ENCODE assay signal across 8 cellular contexts in the genomic region with DNA sequence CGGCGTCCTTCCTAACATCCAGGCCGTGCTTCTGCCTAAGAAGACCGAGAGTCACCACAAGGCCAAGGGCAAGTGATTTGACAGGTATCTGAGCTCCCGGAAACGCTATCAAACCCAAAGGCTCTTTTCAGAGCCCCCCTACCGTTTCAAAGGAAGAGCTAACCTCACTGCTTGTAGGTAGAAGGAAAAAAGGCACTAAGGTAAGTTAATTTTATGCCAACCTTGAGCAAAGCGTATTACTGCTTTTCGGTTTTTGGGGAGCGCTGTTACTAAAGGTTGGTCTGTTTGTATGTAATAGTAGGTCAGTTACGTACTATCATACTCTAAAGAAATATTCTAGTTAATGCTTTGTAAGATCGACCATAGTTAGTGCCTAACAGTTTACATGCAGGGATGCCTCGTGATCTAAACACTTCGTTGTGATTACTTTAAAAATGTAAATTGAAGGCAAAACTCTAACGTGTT. TPM values are rescaled to one million over a fixed set of nuclear protein-coding genes. Genes with fewer than 3 reads are reported as not detected.
DNase-seq lines count a peak whose midpoint lies in the region; ATAC-seq and TF ChIP-seq lines count a peak whose summit lies in the region.

No MANE protein-coding gene starts in this region.

- TF ChIP-seq CTCF in chondrocyte (IDR thresholded peaks at IDR 0.05) = no peak

- H3K4me1 Mint-ChIP-seq in chondrocyte (ENCODE audit: low read depth) = peaks cover 41% of the 10 kb centered on the region

- no peaks in the 10 kb centered on the region for H3K9me3 ChIP-seq in mesodermal cell (ENCODE audit: control insufficient read depth, low read length)

- H3K36me3 Mint-ChIP-seq in chondrocyte (ENCODE audit: low read depth) = peaks cover 6% of the 10 kb centered on the region

- H3K27me3 Mint-ChIP-seq in chondrocyte (ENCODE audit: low read depth) = no peaks in the 10 kb centered on the region

- peak overlapping the region; percentile 89 for H3K4me3 ChIP-seq in mesodermal cell (ENCODE audit: extremely low read depth, insufficient read depth, low read length, poor library complexity, severe bottlenecking)

- ATAC-seq in HG03342 (IDR thresholded peaks at IDR 0.05; ENCODE audit: unreplicated experiment) (no peak), GM18873 (IDR thresholded peaks at IDR 0.05; ENCODE audit: low FRiP score, unreplicated experiment) (no peak)

- H3K36me3 ChIP-seq in mesodermal cell (ENCODE audit: control insufficient read depth, insufficient read depth, low read length) = peaks cover 17% of the 10 kb centered on the region

- H3K27ac ChIP-seq in mesodermal cell (ENCODE audit: low read depth, low read length, severe bottlenecking) = peak overlapping the region; percentile 97

- peak overlapping the region; percentile 100 for H3K27ac Mint-ChIP-seq in chondrocyte (ENCODE audit: unreplicated experiment)

- H3K4me1 ChIP-seq in mesodermal cell (ENCODE audit: control insufficient read depth, insufficient read depth, low read length, poor library complexity, severe bottlenecking) = peaks cover 8% of the 10 kb centered on the region

- 0% methylated on average over 7 of the region's 15 CpGs for WGBS in mesodermal cell (ENCODE audit: insufficient coverage in 2 of 2), 2 experiments

- no peaks in the 10 kb centered on the region for H3K9me3 Mint-ChIP-seq in chondrocyte (ENCODE audit: low read depth)

- H3K4me3 Mint-ChIP-seq in chondrocyte (ENCODE audit: unreplicated experiment) = peak overlapping the region; percentile 96

- DNase-seq in SKM-1 treated with dmso at 0.1 percent for 144 hours (lab: John Stamatoyannopoulos, UW; ENCODE audit: unreplicated experiment) = peak; percentile 48
- DNase-seq in SKM-1 (lab: John Stamatoyannopoulos, UW; ENCODE audit: unreplicated experiment) = no peak
- DNase-seq in NOMO-1 treated with DMSO at 0.1 percent for 48 hours (lab: John Stamatoyannopoulos, UW; ENCODE audit: unreplicated experiment) = peak; percentile 54
- DNase-seq in chondrocyte (ENCODE audit: low spot score) = no peak
- DNase-seq in effector CD8-positive, alpha-beta T cell (lab: John Stamatoyannopoulos, UW) = no peak

RNA-seq across cellular contexts. Expression of gene HFE, which starts 37.4 kb away (rescaled TPM):
- 6.1 to 7.5 TPM (median 6.4 TPM) in 3 replicates for total RNA-seq in chondrocyte
- polyA plus RNA-seq in mesodermal cell (2013, experiment 1 of 2) = 1.3 TPM
- polyA plus RNA-seq in mesodermal cell (2013, experiment 2 of 2) = 0.96 TPM

Comparison
In these comparisons a context has a peak if more than half of its experiments do, and no peak if none do; other contexts are left out.
1. DNase-seq: peak in SKM-1 treated with dmso at 0.1 percent for 144 hours (single experiment) and NOMO-1 treated with DMSO at 0.1 percent for 48 hours (single experiment); none in SKM-1 (single experiment), chondrocyte (single experiment) and effector CD8-positive, alpha-beta T cell (single experiment).